1 cellular context compared by ENCODE assay signal in the genomic region with DNA sequence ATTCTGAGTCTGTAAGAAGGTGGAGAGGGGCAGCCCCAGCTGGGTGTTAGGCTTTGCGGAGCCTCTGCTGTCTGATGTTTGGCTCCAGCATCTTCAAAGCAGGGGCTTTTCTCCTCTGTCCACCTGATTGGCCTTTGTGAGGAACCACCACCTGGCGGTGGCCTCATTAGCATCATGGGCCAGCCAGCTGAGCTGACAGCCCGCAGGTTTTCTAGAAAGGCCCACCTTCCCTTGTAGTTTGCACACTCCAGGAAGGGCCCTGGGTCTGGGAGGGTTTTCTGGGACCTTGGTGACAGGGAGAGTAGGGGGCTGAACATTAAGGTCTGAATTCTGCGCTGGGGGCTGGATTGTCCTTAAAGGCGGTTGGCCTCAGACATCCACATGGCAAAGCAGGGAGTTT.
TF ChIP-seq lines count a peak whose summit lies in the region.

No MANE protein-coding gene starts in this region.

TF ChIP-seq in K562, 482 proteins besides CTCF, POLR2A, EP300 and RAD21:
- TF ChIP-seq POLR2G (IDR thresholded peaks at IDR 0.05; ENCODE audit: low read depth, low read length), result 0 out of 2 replicates have a peak, but pooled peaks have one; percentile 7
- TF ChIP-seq KDM5B (IDR thresholded peaks at IDR 0.05; ENCODE audit: insufficient replicate concordance, low read depth, low read length), result peak; percentile 23
- TF ChIP-seq ZBTB8A (IDR thresholded peaks at IDR 0.05; ENCODE audit: partially characterized antibody), result no peak
- TF ChIP-seq, protein P1, sequence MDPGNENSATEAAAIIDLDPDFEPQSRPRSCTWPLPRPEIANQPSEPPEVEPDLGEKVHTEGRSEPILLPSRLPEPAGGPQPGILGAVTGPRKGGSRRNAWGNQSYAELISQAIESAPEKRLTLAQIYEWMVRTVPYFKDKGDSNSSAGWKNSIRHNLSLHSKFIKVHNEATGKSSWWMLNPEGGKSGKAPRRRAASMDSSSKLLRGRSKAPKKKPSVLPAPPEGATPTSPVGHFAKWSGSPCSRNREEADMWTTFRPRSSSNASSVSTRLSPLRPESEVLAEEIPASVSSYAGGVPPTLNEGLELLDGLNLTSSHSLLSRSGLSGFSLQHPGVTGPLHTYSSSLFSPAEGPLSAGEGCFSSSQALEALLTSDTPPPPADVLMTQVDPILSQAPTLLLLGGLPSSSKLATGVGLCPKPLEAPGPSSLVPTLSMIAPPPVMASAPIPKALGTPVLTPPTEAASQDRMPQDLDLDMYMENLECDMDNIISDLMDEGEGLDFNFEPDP (CRISPR knock-in tag; IDR thresholded peaks at IDR 0.05), result no peak
- TF ChIP-seq NCOA2 (IDR thresholded peaks at IDR 0.05; ENCODE audit: partially characterized antibody in 2 of 2), result no peak
